In genomic region chr15:69979269-69979668, GRCh38 we compare ENCODE assay signal across 8 cellular contexts.
DNase-seq lines count a peak whose midpoint lies in the region; ATAC-seq and TF ChIP-seq lines count a peak whose summit lies in the region.

No MANE protein-coding gene starts in this region.

- H3K4me1 ChIP-seq in colonic mucosa, result no peaks in the 10 kb centered on the region

- H3K9ac ChIP-seq in colonic mucosa (ENCODE audit: low read depth in 2 of 2, low read length in 2 of 2), result no peak overlapping the region

- no peaks in the 10 kb centered on the region for H3K27me3 ChIP-seq in colonic mucosa

- TF ChIP-seq CTCF in colonic mucosa (IDR thresholded peaks at IDR 0.05) (peak; percentile 28), omental fat pad (IDR thresholded peaks at IDR 0.05) (no peak)

- DNase-seq in ELF-1 (ENCODE audit: low read depth, low spot score), result peak; percentile 46
- no peak for DNase-seq in colonic mucosa
- no peak for DNase-seq in T-helper 2 cell
- no peak for DNase-seq in ecto neural progenitor cell (ENCODE audit: low spot score)
- no peak for DNase-seq in Right ventricle myocardium superior
- DNase-seq in omental fat pad (ENCODE audit: low spot score), result no peak

- no peak overlapping the region for H3K27ac ChIP-seq in colonic mucosa

- peak; percentile 49 for ATAC-seq in GM21367 (IDR thresholded peaks at IDR 0.05; ENCODE audit: unreplicated experiment)
- peak; percentile 34 for ATAC-seq in HG03565 (IDR thresholded peaks at IDR 0.05; ENCODE audit: unreplicated experiment)
- ATAC-seq in Right ventricle myocardium superior (ENCODE audit: poor library complexity), result no peak
- no peak for ATAC-seq in omental fat pad (ENCODE audit: low FRiP score)

- intact Hi-C loops in colonic mucosa (cut with DNase I) (no loop called here), Right ventricle myocardium superior (cut with DNase I) (no loop called here)

- no peaks in the 10 kb centered on the region for H3K9me3 ChIP-seq in colonic mucosa

- H3K36me3 ChIP-seq in colonic mucosa, result no peaks in the 10 kb centered on the region

- H3K4me3 ChIP-seq in colonic mucosa, result no peak overlapping the region

Comparison
In these comparisons a context has a peak if more than half of its experiments do, and no peak if none do; other contexts are left out.
1. ATAC-seq: peak in GM21367 (single experiment) and HG03565 (single experiment); none in Right ventricle myocardium superior (single experiment) and omental fat pad (single experiment).